ENCODE assay signal across 21 cellular contexts in the genomic region with DNA sequence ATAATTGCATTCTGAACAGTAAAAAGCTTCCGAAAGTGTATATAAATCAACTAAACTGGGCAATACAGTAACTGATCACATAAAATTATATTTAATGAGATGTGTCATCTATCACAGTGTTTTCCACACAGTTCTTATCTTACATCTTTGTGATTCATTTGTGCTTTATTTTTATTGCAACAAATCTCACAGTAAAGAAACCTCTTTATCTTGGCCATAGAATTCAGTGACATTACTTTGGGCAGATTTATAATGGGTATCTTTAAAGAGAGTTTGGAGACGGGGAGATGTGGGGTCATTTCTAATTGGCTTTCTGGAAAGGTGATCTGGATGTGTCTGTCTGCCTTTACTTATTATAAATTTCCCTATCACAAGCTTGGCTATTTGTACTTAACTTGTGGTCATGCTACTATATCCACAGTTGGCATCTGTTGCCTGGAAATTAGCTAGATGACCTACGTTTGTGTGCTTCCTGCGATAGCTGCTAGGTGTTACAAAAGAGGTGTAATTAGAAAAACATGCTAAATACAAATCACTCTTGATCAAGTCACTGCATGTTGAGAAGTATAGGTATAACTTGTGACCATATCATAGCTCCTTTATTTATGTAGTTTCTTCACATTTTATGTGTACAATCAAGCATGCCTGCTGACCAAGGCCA.
DNase-seq lines count a peak whose midpoint lies in the region; ATAC-seq and TF ChIP-seq lines count a peak whose summit lies in the region.
"Had no signal": no experiment of that assay in that cellular context is flagged by ENCODE, and none has a peak within 500 bp of the region (broad histone marks: within the 10 kb centered on the region; RNA-seq: fewer than 3 reads in every experiment).

No MANE protein-coding gene starts in this region.

- H3K4me1 ChIP-seq in PC-3 (ENCODE audit: insufficient read depth, low read length) (peaks cover 71% of the 10 kb centered on the region), smooth muscle cell (ENCODE audit: low read depth) (peaks cover 18% of the 10 kb centered on the region)

- peaks cover 3 to 4% of the 10 kb centered on the region in 2 donors for H3K9me3 Mint-ChIP-seq in activated T-cell treated with anti-CD3 and anti-CD28 coated beads, Interleukin-2, amount 50 U/mL, for 72 hours
- H3K9me3 Mint-ChIP-seq: CD8-positive, alpha-beta memory T cell; endodermal cell had no signal

- no peak overlapping the region for H2AFZ ChIP-seq in PC-3 (ENCODE audit: low read length)
- no peak overlapping the region for H2AFZ ChIP-seq in smooth muscle cell (ENCODE audit: low read depth)

- peak overlapping the region; percentile 48 for H3K27ac Mint-ChIP-seq in activated T-cell treated with anti-CD3 and anti-CD28 coated beads, Interleukin-2, amount 50 U/mL, for 72 hours
- H3K27ac Mint-ChIP-seq: endodermal cell had no signal

- H3K27ac ChIP-seq in PC-3 (ENCODE audit: low read length) = peak overlapping the region; percentile 86
- H3K27ac ChIP-seq in smooth muscle cell (ENCODE audit: low read depth) = peak overlapping the region; percentile 85
- H3K27ac ChIP-seq: right lobe of liver, upper lobe of left lung had no signal

- H3K27me3 ChIP-seq in PC-3 (ENCODE audit: low read length) = no peaks in the 10 kb centered on the region
- no peaks in the 10 kb centered on the region for H3K27me3 ChIP-seq in smooth muscle cell (ENCODE audit: low read depth)
- H3K27me3 ChIP-seq: ascending aorta, right lobe of liver, upper lobe of left lung had no signal

- H3K36me3 ChIP-seq in PC-3 (ENCODE audit: low read depth, low read length) (no peaks in the 10 kb centered on the region), smooth muscle cell (ENCODE audit: low read depth) (no peaks in the 10 kb centered on the region)
- H3K36me3 ChIP-seq: ascending aorta, right lobe of liver, upper lobe of left lung had no signal

- no peaks in the 10 kb centered on the region for H3K9me3 ChIP-seq in PC-3 (ENCODE audit: low read length)
- no peaks in the 10 kb centered on the region for H3K9me3 ChIP-seq in smooth muscle cell (replicated peaks; ENCODE audit: low read depth)
- H3K9me3 ChIP-seq: right lobe of liver, upper lobe of left lung had no signal

- DNase-seq in activated T-cell treated with anti-CD3 and anti-CD28 coated beads, Interleukin-2, amount 50 U/mL, for 72 hours = no peak
- no peak for DNase-seq in activated T-cell treated with anti-CD3 and anti-CD28 coated beads, Interleukin-2, amount 50 U/mL, for 1 hour
- DNase-seq in PC-3 = peak; percentile 90
- DNase-seq in fibroblast of villous mesenchyme (ENCODE audit: low read depth) = peak; percentile 55
- DNase-seq in smooth muscle cell (lab: John Stamatoyannopoulos, UW; ENCODE audit: unreplicated experiment) = no peak
- DNase-seq in NCI-H1048 (lab: John Stamatoyannopoulos, UW) = no peak
- DNase-seq: activated effector memory CD4-positive, alpha-beta T cell treated with anti-CD3 and anti-CD28 coated beads, Interleukin-2, amount 50 U/mL, for 16 hours; CD8-positive, alpha-beta memory T cell; endodermal cell; KG1; left cardiac atrium; NCI-H1105; right lobe of liver; stimulated activated CD4-positive, alpha-beta T cell treated with anti-CD3 and anti-CD28 coated beads, Interleukin-1b, Interleukin-23, amount 100 ng/mL, for 48 hours; stimulated activated naive CD8-positive, alpha-beta T cell treated with anti-CD3 and anti-CD28 coated beads, Interleukin-15, amount 100 ng/mL, for 72 hours; T1000; upper lobe of left lung had no signal

- no TSS peak for BruUV-seq in PC-3 (replicated peaks; lab: Mats Ljungman, UMichigan)

- H3K36me3 Mint-ChIP-seq in activated T-cell treated with anti-CD3 and anti-CD28 coated beads, Interleukin-2, amount 50 U/mL, for 72 hours (ENCODE audit: insufficient read depth in 2 of 2) = peaks cover 11 to 34% of the 10 kb centered on the region in 2 donors

- 60% methylated on average over 4 of the region's 4 CpGs for WGBS in smooth muscle cell (ENCODE audit: low lambda C conversion rate)

- peaks cover 4% of the 10 kb centered on the region; the same call in 1 of the 2 replicates for H3K79me2 ChIP-seq in PC-3 (ENCODE audit: low read length)
- peaks cover 55% of the 10 kb centered on the region for H3K79me2 ChIP-seq in smooth muscle cell (ENCODE audit: low read depth)

- intact Hi-C loops in PC-3 (cut with micrococcal nuclease) = loop anchor here (10.0 kb wide), 1 partner anchor 550 kb away; no protein-coding TSS in a partner anchor

- H3K27me3 Mint-ChIP-seq in activated T-cell treated with anti-CD3 and anti-CD28 coated beads, Interleukin-2, amount 50 U/mL, for 72 hours (ENCODE audit: low read depth) = no peaks in the 10 kb centered on the region
- H3K27me3 Mint-ChIP-seq: CD8-positive, alpha-beta memory T cell; stimulated activated naive CD8-positive, alpha-beta T cell treated with anti-CD3 and anti-CD28 coated beads, Interleukin-15, amount 100 ng/mL, for 72 hours had no signal

- POLR2A ChIA-PET in PC-3 (lab: Charles Lee; ENCODE audit: unreplicated experiment) = interaction anchor here (0.6 to 1.1 kb wide), 3 partner anchors 20 to 264 kb away, joined by 3 to 7 read pairs (median 4); no protein-coding TSS in a partner anchor

- TF ChIP-seq CTCF in PC-3 (conservative IDR thresholded peaks at IDR 0.05; ENCODE audit: low read depth, low read length) (no peak), fibroblast of villous mesenchyme (IDR thresholded peaks at IDR 0.05; ENCODE audit: insufficient read depth, low read depth, low read length) (no peak), smooth muscle cell (IDR thresholded peaks at IDR 0.05; ENCODE audit: borderline replicate concordance, insufficient read depth, poor library complexity, severe bottlenecking) (no peak)

- H3K4me2 ChIP-seq in PC-3 (ENCODE audit: low read length) (peak overlapping the region; percentile 46), smooth muscle cell (peak overlapping the region; percentile 53)

- H4K20me1 ChIP-seq in PC-3 (ENCODE audit: low read length) (no peaks in the 10 kb centered on the region), smooth muscle cell (ENCODE audit: low read depth) (peaks cover 4% of the 10 kb centered on the region)

- H3K9ac ChIP-seq in PC-3 (ENCODE audit: low read length) = peak overlapping the region; percentile 21; the same call in 1 of the 2 replicates
- no peak overlapping the region for H3K9ac ChIP-seq in smooth muscle cell (ENCODE audit: low read depth)

- CTCF ChIA-PET in PC-3 (lab: Charles Lee) = interaction anchor here (0.6 to 1.9 kb wide), 6 partner anchors 13 to 861 kb away, joined by 5 to 9 read pairs (median 8); no protein-coding TSS in a partner anchor

- no peak overlapping the region for H3K4me3 ChIP-seq in PC-3 (ENCODE audit: low read length)
- no peak overlapping the region for H3K4me3 ChIP-seq in fibroblast of villous mesenchyme (ENCODE audit: low read depth, low read length)
- no peak overlapping the region for H3K4me3 ChIP-seq in smooth muscle cell
- H3K4me3 ChIP-seq: ascending aorta, right lobe of liver, upper lobe of left lung had no signal

- no peak overlapping the region for H3K4me3 Mint-ChIP-seq in activated T-cell treated with anti-CD3 and anti-CD28 coated beads, Interleukin-2, amount 50 U/mL, for 72 hours
- H3K4me3 Mint-ChIP-seq: CD8-positive, alpha-beta memory T cell; endodermal cell; stimulated activated naive CD8-positive, alpha-beta T cell treated with anti-CD3 and anti-CD28 coated beads, Interleukin-15, amount 100 ng/mL, for 72 hours had no signal

- peaks cover 97% of the 10 kb centered on the region for H3K4me1 Mint-ChIP-seq in activated T-cell treated with anti-CD3 and anti-CD28 coated beads, Interleukin-2, amount 50 U/mL, for 72 hours (ENCODE audit: low read depth)

- peaks cover 24% of the 10 kb centered on the region for H3F3A ChIP-seq in PC-3 (ENCODE audit: low read length, unreplicated experiment)
- H3F3A ChIP-seq in smooth muscle cell (ENCODE audit: low read depth) = peaks cover 30% of the 10 kb centered on the region

- ATAC-seq in activated T-cell treated with anti-CD3 and anti-CD28 coated beads, Interleukin-2, amount 50 U/mL, for 72 hours (replicated peaks in 1 of 2) = no peak
- ATAC-seq in PC-3 = peak; percentile 3
- no peak for ATAC-seq in GM21447 (IDR thresholded peaks at IDR 0.05; ENCODE audit: unreplicated experiment)
- ATAC-seq in GM21786 (IDR thresholded peaks at IDR 0.05; ENCODE audit: unreplicated experiment) = no peak
- ATAC-seq: activated CD4-positive, CD25-positive, alpha-beta regulatory T cell treated with anti-CD3 and anti-CD28 coated beads, Interleukin-2, amount 50 U/mL, for 24 hours; right lobe of liver had no signal

- H3K9me2 ChIP-seq in PC-3 (replicated peaks; ENCODE audit: low read length) = no peaks in the 10 kb centered on the region

Comparison
In these comparisons a context has a peak if more than half of its experiments do, and no peak if none do; other contexts are left out.
1. DNase-seq: peak in PC-3 (single experiment) and fibroblast of villous mesenchyme (single experiment); none in activated T-cell treated with anti-CD3 and anti-CD28 coated beads, Interleukin-2, amount 50 U/mL, for 72 hours (0 of 2), activated T-cell treated with anti-CD3 and anti-CD28 coated beads, Interleukin-2, amount 50 U/mL, for 1 hour (single experiment), smooth muscle cell (single experiment) and NCI-H1048 (single experiment).